ENCODE assay signal across 8 cellular contexts in the genomic region with DNA sequence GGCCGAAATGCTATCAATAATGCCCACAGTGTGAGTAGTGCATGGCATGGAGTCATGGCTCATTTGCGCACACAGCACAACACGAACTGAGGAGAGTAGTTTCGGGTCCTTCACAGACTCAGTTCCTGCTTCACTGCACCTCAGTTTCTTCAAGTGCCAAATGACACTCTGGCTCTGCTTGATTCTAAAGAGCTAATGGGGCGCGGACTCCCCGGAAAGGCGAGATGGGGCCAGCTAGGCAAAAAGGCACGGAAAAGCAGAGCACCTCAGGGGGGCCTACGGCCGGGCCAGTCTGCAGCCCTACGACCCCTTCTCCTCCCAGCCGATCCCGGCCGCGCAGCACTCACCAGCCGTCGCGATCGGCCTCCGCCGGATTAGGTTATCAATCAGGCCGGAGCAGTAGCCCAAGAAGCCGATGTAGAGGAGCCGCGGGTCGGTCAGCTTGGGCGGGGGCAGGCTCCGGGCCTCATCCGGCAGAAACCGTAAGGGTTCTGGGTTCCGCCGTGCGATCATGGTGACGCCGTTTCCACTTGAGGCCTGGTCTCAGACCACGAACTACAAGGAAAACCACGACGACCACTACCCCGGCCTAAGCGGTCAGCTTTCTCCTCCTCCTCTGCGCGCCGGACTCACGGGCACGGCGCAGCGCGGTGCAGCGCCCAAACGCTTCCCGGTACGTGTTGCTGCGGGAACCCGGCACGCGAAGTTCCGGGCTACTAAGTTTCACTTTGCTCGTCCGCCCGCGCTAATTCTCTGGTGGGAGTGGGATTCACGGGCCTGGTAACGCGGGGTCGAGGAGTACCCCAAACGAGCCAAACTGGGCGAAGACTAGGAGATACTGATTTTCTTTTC.
DNase-seq lines count a peak whose midpoint lies in the region; ATAC-seq and TF ChIP-seq lines count a peak whose summit lies in the region.

Gene NDUFC2 (minus strand): TSS at position 631 of the 852 bp plus-strand sequence. CDS start 118 bp downstream, at position 513.

- peak within 1 kb of the TSS; percentile 74 for H3K4me3 ChIP-seq in astrocyte of the spinal cord (ENCODE audit: low read depth, low read length)
- peak within 1 kb of the TSS; percentile 90 for H3K4me3 ChIP-seq in retinal pigment epithelial cell (ENCODE audit: low read length)

- in situ Hi-C loops in astrocyte of the spinal cord (cut with HindIII; ENCODE audit: low sequenced_read_pairs): no loop called here

- TF ChIP-seq CTCF in astrocyte of the spinal cord (IDR thresholded peaks at IDR 0.05; ENCODE audit: low read depth, low read length): no peak
- TF ChIP-seq CTCF in retinal pigment epithelial cell (conservative IDR thresholded peaks at IDR 0.05; ENCODE audit: low read depth, low read length): no peak

- peak; percentile 53 for DNase-seq in NCI-H146 treated with DMSO at 0.1 percent for 48 hours (lab: John Stamatoyannopoulos, UW; ENCODE audit: unreplicated experiment)
- DNase-seq in T1000 (lab: John Stamatoyannopoulos, UW): peak; percentile 29
- peak; percentile 89 for DNase-seq in astrocyte of the spinal cord (ENCODE audit: low read depth, low spot score)
- DNase-seq in hypothalamus (lab: John Stamatoyannopoulos, UW): peak; percentile 24 to 87 (median 70)
- DNase-seq in retinal pigment epithelial cell (ENCODE audit: low read depth): peak; percentile 46
- DNase-seq in cortex of kidney (lab: John Stamatoyannopoulos, UW): no peak

- ATAC-seq in GM18498 (IDR thresholded peaks at IDR 0.05; ENCODE audit: unreplicated experiment): peak; percentile 84
- ATAC-seq in HG02852 (IDR thresholded peaks at IDR 0.05; ENCODE audit: unreplicated experiment): peak; percentile 81
